ENCODE assay signal across 8 cellular contexts in genomic region chr15:42498212-42499038, GRCh38. TPM values are rescaled to one million over a fixed set of nuclear protein-coding genes. Genes with fewer than 3 reads are reported as not detected.
A peak's percentile ranks its signal among the peaks of the same experiment; 100 is the strongest.
DNase-seq lines count a peak whose midpoint lies in the region; ATAC-seq and TF ChIP-seq lines count a peak whose summit lies in the region.
"Had no signal": no experiment of that assay in that cellular context is flagged by ENCODE, and none has a peak within 500 bp of the region (broad histone marks: within the 10 kb centered on the region; RNA-seq: fewer than 3 reads in every experiment).

No MANE protein-coding gene starts in this region.

- peaks cover 13% of the 10 kb centered on the region for H3K4me1 ChIP-seq in SJCRH30

- no peak for ATAC-seq in CD4-positive, alpha-beta T cell (ENCODE audit: poor library complexity)
- ATAC-seq in naive B cell (ENCODE audit: low read depth in 2 of 2) = no peak

- H3K9me3 Mint-ChIP-seq in CD4-positive, alpha-beta T cell = no peaks in the 10 kb centered on the region
- no peaks in the 10 kb centered on the region for H3K9me3 Mint-ChIP-seq in naive B cell
- no peaks in the 10 kb centered on the region for H3K9me3 Mint-ChIP-seq in activated CD4-positive, alpha-beta T cell treated with anti-CD3 and anti-CD28 coated beads, Interleukin-2, amount 10 ng/mL, durations not matched to agents 24 days and 14 days

- no peak overlapping the region for H3K27ac ChIP-seq in CD4-positive, alpha-beta T cell (ENCODE audit: low read depth, low read length)
- H3K27ac ChIP-seq in SJCRH30 (peak overlapping the region; percentile 79), caudate nucleus (ENCODE audit: low read depth, low read length) (no peak overlapping the region)

- CTCF ChIA-PET in CD4-positive, alpha-beta T cell (lab: Charles Lee) = no interaction called here

- TF ChIP-seq CTCF in CD4-positive, alpha-beta T cell (IDR thresholded peaks at IDR 0.05) = no peak

- no peaks in the 10 kb centered on the region for H3K27me3 Mint-ChIP-seq in CD4-positive, alpha-beta T cell
- H3K27me3 Mint-ChIP-seq in naive B cell = no peaks in the 10 kb centered on the region
- H3K27me3 Mint-ChIP-seq in activated CD4-positive, alpha-beta T cell treated with anti-CD3 and anti-CD28 coated beads, Interleukin-2, amount 10 ng/mL, durations not matched to agents 24 days and 14 days = no peaks in the 10 kb centered on the region

- POLR2A ChIA-PET in CD4-positive, alpha-beta T cell (lab: Charles Lee) = interaction anchor here (1.6 to 1.7 kb wide), 2 partner anchors 50 to 225 kb away, joined by 4 to 5 read pairs; partner anchors contain the start of genes GANC, HAUS2, LRRC57 and TMEM87A

- H3K9me3 ChIP-seq in CD4-positive, alpha-beta T cell (ENCODE audit: control insufficient read depth, low read length) = no peaks in the 10 kb centered on the region
- H3K9me3 ChIP-seq in SJCRH30 (replicated peaks) = no peaks in the 10 kb centered on the region

- H3K36me3 ChIP-seq in SJCRH30 = no peaks in the 10 kb centered on the region

- intact Hi-C loops in CD4-positive, alpha-beta T cell (cut with DNase I, micrococcal nuclease) = loop anchor here (5.0 to 10.0 kb wide), 6 partner anchors 74 to 626 kb away; partner anchors contain the start of genes CDAN1 (in 1 of the 2) and VPS39 (in 1 of the 2)
- intact Hi-C loops in activated CD4-positive, alpha-beta T cell treated with anti-CD3 and anti-CD28 coated beads, Interleukin-2, amount 10 ng/mL, durations not matched to agents 24 days and 14 days (cut with micrococcal nuclease) = loop anchor here (10.0 kb wide), 2 partner anchors 294 to 426 kb away; partner anchors contain the start of genes TTBK2 and VPS39

- no peak for DNase-seq in CD4-positive, alpha-beta T cell
- no peak for DNase-seq in SJCRH30
- DNase-seq in naive B cell = no peak
- DNase-seq in caudate nucleus (lab: John Stamatoyannopoulos, UW) = no peak
- no peak for DNase-seq in activated CD4-positive, alpha-beta T cell treated with anti-CD3 and anti-CD28 coated beads, Interleukin-2, amount 10 ng/mL, durations not matched to agents 24 days and 14 days
- DNase-seq in NCI-H2171 (lab: John Stamatoyannopoulos, UW) = no peak
- DNase-seq: amygdala, NCI-H1092 had no signal

- peak overlapping the region; percentile 64 for H3K4me3 Mint-ChIP-seq in CD4-positive, alpha-beta T cell
- peak overlapping the region in 7 of 8 donors; percentile 14 to 98 (median 54) for H3K4me3 Mint-ChIP-seq in naive B cell
- no peak overlapping the region for H3K4me3 Mint-ChIP-seq in activated CD4-positive, alpha-beta T cell treated with anti-CD3 and anti-CD28 coated beads, Interleukin-2, amount 10 ng/mL, durations not matched to agents 24 days and 14 days

- peaks cover 68% of the 10 kb centered on the region for H3K4me1 Mint-ChIP-seq in CD4-positive, alpha-beta T cell (ENCODE audit: low read depth)
- peaks cover 57 to 96% (median 85%) of the 10 kb centered on the region in 3 donors for H3K4me1 Mint-ChIP-seq in naive B cell
- H3K4me1 Mint-ChIP-seq in activated CD4-positive, alpha-beta T cell treated with anti-CD3 and anti-CD28 coated beads, Interleukin-2, amount 10 ng/mL, durations not matched to agents 24 days and 14 days = peaks cover 56% of the 10 kb centered on the region

- no peak overlapping the region for H3K4me3 ChIP-seq in SJCRH30

- H3K27me3 ChIP-seq in CD4-positive, alpha-beta T cell (ENCODE audit: control insufficient read depth, insufficient read depth, low read length) = no peaks in the 10 kb centered on the region
- H3K27me3 ChIP-seq in SJCRH30 = no peaks in the 10 kb centered on the region

- peak overlapping the region; percentile 61 for H3K27ac Mint-ChIP-seq in CD4-positive, alpha-beta T cell
- peak overlapping the region; percentile 3 to 96 (median 66) for H3K27ac Mint-ChIP-seq in naive B cell
- H3K27ac Mint-ChIP-seq in activated CD4-positive, alpha-beta T cell treated with anti-CD3 and anti-CD28 coated beads, Interleukin-2, amount 10 ng/mL, durations not matched to agents 24 days and 14 days = no peak overlapping the region

- peaks cover 11% of the 10 kb centered on the region for H3K36me3 Mint-ChIP-seq in CD4-positive, alpha-beta T cell (ENCODE audit: low read depth)
- peaks cover 0 to 8% of the 10 kb centered on the region in 2 donors for H3K36me3 Mint-ChIP-seq in naive B cell
- peaks cover 12% of the 10 kb centered on the region for H3K36me3 Mint-ChIP-seq in activated CD4-positive, alpha-beta T cell treated with anti-CD3 and anti-CD28 coated beads, Interleukin-2, amount 10 ng/mL, durations not matched to agents 24 days and 14 days (ENCODE audit: low read depth)

RNA-seq across cellular contexts. Expression of gene SNAP23, which starts 3.0 kb away (rescaled TPM):
- 10 to 100 TPM; 37.4 to 40.1 TPM for total RNA-seq in CD4-positive, alpha-beta T cell
- total RNA-seq in SJCRH30 (2014; rRNA removed; shearing (Covaris generic)) = 52.6 and 60.7 TPM in 2 replicates
- polyA plus RNA-seq in naive B cell (ENCODE audit: low read depth in 6 of 6) = 100 to 1,000 TPM; 156 to 209 (median 175) TPM
- total RNA-seq in activated CD4-positive, alpha-beta T cell treated with anti-CD3 and anti-CD28 coated beads, Interleukin-2, amount 10 ng/mL, durations not matched to agents 24 days and 14 days = 74.0 and 84.5 TPM in 2 replicates

RNA-seq across cellular contexts. Expression of gene ZNF106, which starts 7.5 kb away (rescaled TPM):
- 10 to 100 TPM; 30.9 to 31.4 TPM for total RNA-seq in CD4-positive, alpha-beta T cell
- 84.6 and 86.2 TPM in 2 replicates for total RNA-seq in SJCRH30 (2014; rRNA removed; shearing (Covaris generic))
- polyA plus RNA-seq in naive B cell (ENCODE audit: low read depth in 6 of 6) = 10 to 100 TPM; 24.1 to 87.1 (median 52.0) TPM
- 62.1 and 66.3 TPM in 2 replicates for total RNA-seq in activated CD4-positive, alpha-beta T cell treated with anti-CD3 and anti-CD28 coated beads, Interleukin-2, amount 10 ng/mL, durations not matched to agents 24 days and 14 days

RNA-seq across cellular contexts. Expression of gene LRRC57, which starts 50.2 kb away (rescaled TPM):
- total RNA-seq in CD4-positive, alpha-beta T cell = 10 to 100 TPM; 25.8 to 29.6 TPM
- total RNA-seq in SJCRH30 (2014; rRNA removed; shearing (Covaris generic)) = 23.8 and 26.4 TPM in 2 replicates
- 1 to 10 TPM in 5 of 6 donors, under 1 TPM in 1; 0.06 to 8.1 (median 7.0) TPM for polyA plus RNA-seq in naive B cell (ENCODE audit: low read depth in 6 of 6)
- total RNA-seq in activated CD4-positive, alpha-beta T cell treated with anti-CD3 and anti-CD28 coated beads, Interleukin-2, amount 10 ng/mL, durations not matched to agents 24 days and 14 days = 19.0 and 21.1 TPM in 2 replicates

RNA-seq across cellular contexts. Expression of gene HAUS2, which starts 50.2 kb away (rescaled TPM):
- 10 to 100 TPM; 23.0 to 28.2 TPM for total RNA-seq in CD4-positive, alpha-beta T cell
- 54.7 and 59.2 TPM in 2 replicates for total RNA-seq in SJCRH30 (2014; rRNA removed; shearing (Covaris generic))
- polyA plus RNA-seq in naive B cell (ENCODE audit: low read depth in 6 of 6) = 10 to 100 TPM; 13.1 to 32.8 (median 22.3) TPM
- total RNA-seq in activated CD4-positive, alpha-beta T cell treated with anti-CD3 and anti-CD28 coated beads, Interleukin-2, amount 10 ng/mL, durations not matched to agents 24 days and 14 days = 41.1 and 48.0 TPM in 2 replicates
